In the genomic region with DNA sequence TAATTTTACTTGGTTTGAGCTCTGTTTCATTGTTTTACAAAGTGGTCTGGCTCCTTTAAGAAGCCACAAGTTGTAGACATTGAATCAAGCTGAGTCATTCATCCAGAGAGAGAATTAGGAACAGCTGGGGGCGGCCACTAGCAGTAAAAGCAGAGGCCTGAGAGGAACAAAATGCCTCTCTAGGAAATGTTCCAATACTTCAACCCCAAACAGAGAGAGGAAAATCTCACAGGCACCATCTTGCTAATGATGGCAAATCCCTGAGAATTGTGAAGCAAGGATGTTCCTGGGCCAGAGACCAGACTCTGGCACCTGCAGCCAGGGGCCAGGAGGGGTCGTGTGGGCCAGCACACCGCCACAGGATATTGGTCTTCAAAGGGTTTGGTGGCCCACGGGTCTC, we compare ENCODE assay signal across 8 cellular contexts. TPM values are rescaled to one million over a fixed set of nuclear protein-coding genes. Genes with fewer than 3 reads are reported as not detected.
DNase-seq lines count a peak whose midpoint lies in the region; TF ChIP-seq lines count a peak whose summit lies in the region.

No MANE protein-coding gene starts in this region.

- TF ChIP-seq CTCF in Calu3 (IDR thresholded peaks at IDR 0.05; ENCODE audit: unreplicated experiment) (peak; percentile 30), nephron (IDR thresholded peaks at IDR 0.05; ENCODE audit: unreplicated experiment in 3 of 3) (no peak), GM20000 (IDR thresholded peaks at IDR 0.05; ENCODE audit: extremely low read depth, missing control alignments) (no peak)

- BruUV-seq in Calu3 (replicated peaks; lab: Mats Ljungman, UMichigan): no TSS peak

- H3K27ac Mint-ChIP-seq in Calu3 (ENCODE audit: unreplicated experiment): peak overlapping the region; percentile 18
- peak overlapping the region; percentile 63 to 96 (median 75) for H3K27ac Mint-ChIP-seq in nephron

- H3K9me3 Mint-ChIP-seq in Calu3 (ENCODE audit: low read depth, unreplicated experiment) (no peaks in the 10 kb centered on the region), nephron (no peaks in the 10 kb centered on the region)

- CTCF ChIA-PET in Calu3 (lab: Charles Lee): interaction anchor here (1.5 kb wide), 1 partner anchor 28 kb away, joined by 6 read pairs; no protein-coding TSS in a partner anchor

- H3K4me1 Mint-ChIP-seq in Calu3 (ENCODE audit: low read depth, unreplicated experiment) (peaks cover 48% of the 10 kb centered on the region), nephron (peaks cover 77% of the 10 kb centered on the region)

- DNase-seq in Calu3 (peak; percentile 55), NCI-H69 (lab: John Stamatoyannopoulos, UW) (peak; percentile 87), epidermal melanocyte (ENCODE audit: insufficient read length, low spot score) (peak; percentile 44), GM20000 (ENCODE audit: low spot score) (no peak), cerebellar cortex (ENCODE audit: low spot score) (no peak)
- DNase-seq in activated CD4-positive, alpha-beta T cell treated with anti-CD3 and anti-CD28 coated beads, Interleukin-2, amount 50 U/mL, for 4 hours: no peak
- DNase-seq in activated effector memory CD4-positive, alpha-beta T cell treated with Interleukin-2 at 50 U/mL for 16 hours: no peak

- H3K36me3 Mint-ChIP-seq in Calu3 (ENCODE audit: insufficient read depth, unreplicated experiment): peaks cover under 1% of the 10 kb centered on the region
- H3K36me3 Mint-ChIP-seq in nephron (ENCODE audit: low read depth): no peaks in the 10 kb centered on the region

- H3K4me3 Mint-ChIP-seq in Calu3 (ENCODE audit: low read depth, unreplicated experiment): no peak overlapping the region
- H3K4me3 Mint-ChIP-seq in nephron: no peak overlapping the region

- intact Hi-C loops in Calu3 (cut with micrococcal nuclease; ENCODE audit: unreplicated experiment): no loop called here

- H3K27me3 Mint-ChIP-seq in Calu3 (ENCODE audit: unreplicated experiment) (no peaks in the 10 kb centered on the region), nephron (ENCODE audit: low read depth) (no peaks in the 10 kb centered on the region)

RNA-seq across cellular contexts. Expression of a gene that starts 26.5 kb away (rescaled TPM):
- 0.44 and 0.47 TPM in 2 replicates for total RNA-seq in Calu3 (2022)

Comparison
In these comparisons a context has a peak if more than half of its experiments do, and no peak if none do; other contexts are left out.
1. DNase-seq: peak in Calu3 (single experiment), NCI-H69 (single experiment) and epidermal melanocyte (single experiment); none in GM20000 (single experiment), cerebellar cortex (single experiment), activated CD4-positive, alpha-beta T cell treated with anti-CD3 and anti-CD28 coated beads, Interleukin-2, amount 50 U/mL, for 4 hours (0 of 2) and activated effector memory CD4-positive, alpha-beta T cell treated with Interleukin-2 at 50 U/mL for 16 hours (single experiment).